ENCODE assay signal across 12 cellular contexts in the genomic region with DNA sequence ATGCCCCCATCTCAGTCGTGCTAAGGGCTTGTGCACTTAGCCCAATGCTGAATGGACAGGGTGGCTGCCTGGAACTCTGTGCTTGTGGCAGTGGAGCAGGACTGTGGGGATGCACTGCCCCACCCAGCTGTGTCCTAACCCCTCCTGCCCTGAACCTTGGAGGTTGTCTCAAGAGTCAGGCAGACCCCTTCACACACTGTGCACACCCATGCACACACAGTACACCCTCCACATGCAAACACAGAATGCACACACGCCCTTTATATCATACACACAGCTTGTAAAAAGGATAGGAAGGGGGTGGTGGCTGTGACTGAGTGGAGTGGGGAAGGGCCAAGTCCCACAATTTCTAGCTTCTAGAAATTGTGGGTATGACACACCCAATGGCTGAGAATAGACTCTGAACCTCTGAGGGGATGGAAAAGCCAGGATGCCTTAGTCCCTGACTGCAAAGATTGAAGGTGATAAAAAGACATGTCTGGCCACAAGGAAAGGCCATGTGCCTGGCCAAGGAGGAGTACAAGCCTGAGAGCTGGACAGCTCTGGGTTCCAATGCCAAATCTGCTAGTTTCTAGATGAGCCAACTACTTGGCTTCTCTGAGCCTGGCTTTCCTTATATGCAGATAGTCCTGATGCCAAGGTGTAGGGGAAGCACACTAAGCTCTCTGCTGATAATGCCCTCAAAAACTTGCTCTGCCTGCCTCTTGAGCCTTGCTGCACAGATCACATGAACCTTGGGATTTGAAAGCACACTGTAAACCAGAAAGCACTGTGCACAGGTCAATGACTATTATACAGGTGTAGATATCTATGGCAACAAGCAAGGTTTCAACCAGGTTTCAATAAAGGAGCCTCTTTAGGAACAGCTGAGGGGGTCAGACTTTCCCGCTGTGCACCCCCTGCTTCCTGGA. TPM values are rescaled to one million over a fixed set of nuclear protein-coding genes. Genes with fewer than 3 reads are reported as not detected.
DNase-seq lines count a peak whose midpoint lies in the region; ATAC-seq, FAIRE-seq and TF ChIP-seq lines count a peak whose summit lies in the region.
"Had no signal": no experiment of that assay in that cellular context is flagged by ENCODE, and none has a peak within 500 bp of the region (broad histone marks: within the 10 kb centered on the region; RNA-seq: fewer than 3 reads in every experiment).

No MANE protein-coding gene starts in this region.

- TF ChIP-seq CTCF in MCF 10A (IDR thresholded peaks at IDR 0.05; ENCODE audit: unreplicated experiment) (no peak), mammary epithelial cell (conservative IDR thresholded peaks at IDR 0.05 in 1 of 2, IDR thresholded peaks at IDR 0.05 in 1 of 2; ENCODE audit: extremely low read depth in 1 of 2, insufficient read depth in 1 of 2, low read depth in 1 of 2, low read length in 2 of 2) (no peak), K562 (IDR thresholded peaks at IDR 0.05 in 2 of 3, conservative IDR thresholded peaks at IDR 0.05 in 1 of 3; ENCODE audit: insufficient read depth in 2 of 3, low read depth in 1 of 3, low read length in 3 of 3) (no peak), mucosa of descending colon (IDR thresholded peaks at IDR 0.05) (no peak), thyroid gland (IDR thresholded peaks at IDR 0.05) (no peak), GM13977 (IDR thresholded peaks at IDR 0.05; ENCODE audit: extremely low read depth, insufficient read depth, missing control alignments) (no peak)

- H2AFZ ChIP-seq in mammary epithelial cell (ENCODE audit: low read depth, low read length) (no peak overlapping the region), K562 (ENCODE audit: low read depth, low read length) (no peak overlapping the region)

- H3K9me3 ChIP-seq in mammary epithelial cell (replicated peaks; ENCODE audit: insufficient read depth, low read length) (no peaks in the 10 kb centered on the region), K562 (replicated peaks; ENCODE audit: control insufficient read depth, insufficient read depth, low read depth, low read length) (no peaks in the 10 kb centered on the region), mucosa of descending colon (no peaks in the 10 kb centered on the region), thyroid gland (no peaks in the 10 kb centered on the region)

- TF ChIP-seq RAD21 in K562 (CRISPR knock-in tag; conservative IDR thresholded peaks at IDR 0.05 in 1 of 2, IDR thresholded peaks at IDR 0.05 in 1 of 2), result no peak

- CTCF ChIA-PET in MCF 10A (lab: Yijun Ruan, JAX), result interaction anchor here (0.5 to 24.3 kb wide), 12 partner anchors 8 to 562 kb away, joined by 3 to 747 read pairs (median 4); partner anchors contain the start of gene KRT8
- CTCF ChIA-PET in mammary epithelial cell (lab: Charles Lee; ENCODE audit: low non-redundant PET), result interaction anchor here (0.6 kb wide), 1 partner anchor 84 kb away, joined by 3 read pairs; no protein-coding TSS in a partner anchor
- CTCF ChIA-PET in K562 (lab: Yijun Ruan, JAX; ENCODE audit: low intra/inter-chr PET ratio), result no interaction called here
- CTCF ChIA-PET in activated CD4-positive, alpha-beta memory T cell treated with anti-CD3 and anti-CD28 coated beads for 36 hours (lab: Charles Lee), result interaction anchor here (4.0 to 4.3 kb wide), 2 partner anchors 11 to 84 kb away, joined by 18 to 39 read pairs; no protein-coding TSS in a partner anchor

- no peaks in the 10 kb centered on the region for H3K27me3 Mint-ChIP-seq in MCF 10A (ENCODE audit: insufficient read depth, unreplicated experiment)
- H3K27me3 Mint-ChIP-seq in activated CD4-positive, alpha-beta memory T cell treated with anti-CD3 and anti-CD28 coated beads for 36 hours, result peaks cover 5% of the 10 kb centered on the region
- H3K27me3 Mint-ChIP-seq: activated naive CD4-positive, alpha-beta T cell treated with anti-CD3 and anti-CD28 coated beads, Interleukin-2, amount 50 U/mL, for 24 hours had no signal

- H4K20me1 ChIP-seq in mammary epithelial cell (ENCODE audit: insufficient read depth, low read length) (no peaks in the 10 kb centered on the region), K562 (replicated peaks; ENCODE audit: control insufficient read depth, insufficient read depth, low read length) (peaks cover 6% of the 10 kb centered on the region; the same call in 1 of the 2 replicates)

- H3K36me3 Mint-ChIP-seq in MCF 10A (ENCODE audit: insufficient read depth, unreplicated experiment), result peaks cover 48% of the 10 kb centered on the region
- no peaks in the 10 kb centered on the region for H3K36me3 Mint-ChIP-seq in activated CD4-positive, alpha-beta memory T cell treated with anti-CD3 and anti-CD28 coated beads for 36 hours
- H3K36me3 Mint-ChIP-seq: activated naive CD4-positive, alpha-beta T cell treated with anti-CD3 and anti-CD28 coated beads, Interleukin-2, amount 50 U/mL, for 24 hours had no signal

- peaks cover 12% of the 10 kb centered on the region for H3K4me1 Mint-ChIP-seq in MCF 10A (ENCODE audit: insufficient read depth, unreplicated experiment)
- H3K4me1 Mint-ChIP-seq in activated CD4-positive, alpha-beta memory T cell treated with anti-CD3 and anti-CD28 coated beads for 36 hours (ENCODE audit: low read depth), result no peaks in the 10 kb centered on the region
- H3K4me1 Mint-ChIP-seq: activated naive CD4-positive, alpha-beta T cell treated with anti-CD3 and anti-CD28 coated beads, Interleukin-2, amount 50 U/mL, for 24 hours had no signal

- H3K4me1 ChIP-seq in mammary epithelial cell (ENCODE audit: insufficient read depth, low read length) (no peaks in the 10 kb centered on the region), K562 (replicated peaks in 1 of 2; ENCODE audit: control insufficient read depth in 2 of 2, insufficient read depth in 2 of 2, low read length in 2 of 2) (peaks cover 8 to 16% of the 10 kb centered on the region in 2 experiments), mucosa of descending colon (ENCODE audit: low read depth) (peaks cover 56% of the 10 kb centered on the region), thyroid gland (peaks cover 24 to 28% of the 10 kb centered on the region in 2 donors)

- POLR2A ChIA-PET in MCF 10A (lab: Yijun Ruan, JAX), result interaction anchor here (1.2 kb wide), 1 partner anchor 8 kb away, joined by 5 read pairs; the partner anchor contains the start of gene KRT8
- POLR2A ChIA-PET in K562 (lab: Yijun Ruan, JAX), result interaction anchor here (0.6 to 3.7 kb wide), 13 partner anchors 9 to 1068 kb away, joined by 3 to 20 read pairs (median 5); partner anchors contain the start of genes EIF4B, KRT18 and KRT8
- POLR2A ChIA-PET in activated CD4-positive, alpha-beta memory T cell treated with anti-CD3 and anti-CD28 coated beads for 36 hours (lab: Charles Lee), result no interaction called here

- peak; percentile 53 for TF ChIP-seq POLR2A in K562 (conservative IDR thresholded peaks at IDR 0.05)
- TF ChIP-seq POLR2A in thyroid gland (IDR thresholded peaks at IDR 0.05), result peak in 1 of 2 donors; percentile 19

- FAIRE-seq in K562 (lab: Jason Lieb, UNC), result no peak

- H3K9me3 Mint-ChIP-seq in MCF 10A (ENCODE audit: unreplicated experiment), result no peaks in the 10 kb centered on the region
- no peaks in the 10 kb centered on the region for H3K9me3 Mint-ChIP-seq in activated CD4-positive, alpha-beta memory T cell treated with anti-CD3 and anti-CD28 coated beads for 36 hours
- H3K9me3 Mint-ChIP-seq: activated naive CD4-positive, alpha-beta T cell treated with anti-CD3 and anti-CD28 coated beads, Interleukin-2, amount 50 U/mL, for 24 hours had no signal

- H3K4me3 ChIP-seq in mammary epithelial cell (replicated peaks in 1 of 3; ENCODE audit: insufficient read depth in 1 of 3, low read depth in 2 of 3, low read length in 3 of 3), result no peak overlapping the region
- H3K4me3 ChIP-seq in K562, result no peak overlapping the region
- no peak overlapping the region for H3K4me3 ChIP-seq in mucosa of descending colon
- H3K4me3 ChIP-seq in thyroid gland (replicated peaks in 1 of 3), result no peak overlapping the region

- H3K9me1 ChIP-seq in K562 (ENCODE audit: control insufficient read depth, insufficient read depth, low read length), result peaks cover 3% of the 10 kb centered on the region

- H3K27ac ChIP-seq in mammary epithelial cell (ENCODE audit: insufficient read depth, low read depth, low read length), result no peak overlapping the region
- H3K27ac ChIP-seq in K562 (ENCODE audit: extremely low read depth, low read depth, low read length), result no peak overlapping the region
- H3K27ac ChIP-seq in thyroid gland, result peak overlapping the region; percentile 71 to 89 (median 84)

- H3K4me2 ChIP-seq in mammary epithelial cell (ENCODE audit: insufficient read depth, low read depth, low read length) (no peak overlapping the region), K562 (ENCODE audit: insufficient read depth, low read length) (no peak overlapping the region)

- H3K9ac ChIP-seq in mammary epithelial cell (ENCODE audit: insufficient read depth, low read length) (no peak overlapping the region), K562 (ENCODE audit: insufficient read depth in 1 of 2, low read depth in 2 of 2, low read length in 2 of 2) (peak overlapping the region in 1 of 2 experiments; percentile 53; a peak in 1 of 4 replicates)

- TF ChIP-seq EP300 in K562 (IDR thresholded peaks at IDR 0.05; ENCODE audit: low read length), result no peak

- in situ Hi-C loops in mammary epithelial cell (cut with MboI; ENCODE audit: low sequenced_read_pairs in 2 of 2) (no loop called here), K562 (cut with MboI) (no loop called here), GM13977 (cut with MboI; ENCODE audit: low pct_unique_long_range_greater_than_20kb, low sequenced_read_pairs, unreplicated experiment) (no loop called here)

- ATAC-seq in K562 (peak; percentile 70), mucosa of descending colon (peak; percentile 47), HG03469 (IDR thresholded peaks at IDR 0.05; ENCODE audit: unreplicated experiment) (no peak)

- H3K36me3 ChIP-seq in mammary epithelial cell (ENCODE audit: insufficient read depth, low read length) (peaks cover 7% of the 10 kb centered on the region), K562 (ENCODE audit: control insufficient read depth, insufficient read depth, low read length) (peaks cover 48% of the 10 kb centered on the region; the same call in 2 of the 3 replicates), mucosa of descending colon (ENCODE audit: low read depth) (no peaks in the 10 kb centered on the region), thyroid gland (peaks cover 36 to 40% of the 10 kb centered on the region in 2 donors)

- BruUV-seq in MCF 10A (replicated peaks; lab: Mats Ljungman, UMichigan) (no TSS peak), mammary epithelial cell (replicated peaks; lab: Mats Ljungman, UMichigan) (no TSS peak), K562 (replicated peaks; lab: Mats Ljungman, UMichigan) (no TSS peak)

- DNase-seq in MCF 10A (ENCODE audit: unreplicated experiment) (no peak), mammary epithelial cell (no peak), K562 (ENCODE audit: extremely low read depth in 1 of 4, low spot score in 3 of 4) (no peak), mucosa of descending colon (peak; percentile 39 to 66 (median 60)), thyroid gland (no peak), GM13977 (ENCODE audit: low spot score) (no peak)
- DNase-seq in activated CD4-positive, alpha-beta memory T cell treated with anti-CD3 and anti-CD28 coated beads for 36 hours, result no peak

- H3K27me3 ChIP-seq in mammary epithelial cell (ENCODE audit: insufficient read depth, low read length), result no peaks in the 10 kb centered on the region
- H3K27me3 ChIP-seq in K562 (ENCODE audit: control insufficient read depth in 2 of 2, insufficient read depth in 2 of 2, low read length in 2 of 2), result no peaks in the 10 kb centered on the region
- no peaks in the 10 kb centered on the region for H3K27me3 ChIP-seq in thyroid gland

- dilution Hi-C loops in mammary epithelial cell (cut with HindIII; ENCODE audit: low sequenced_read_pairs), result no loop called here

- H3K79me2 ChIP-seq in mammary epithelial cell (ENCODE audit: insufficient read depth, low read length) (peaks cover 3% of the 10 kb centered on the region), K562 (ENCODE audit: control insufficient read depth, insufficient read depth, low read length) (peaks cover 9% of the 10 kb centered on the region; the same call in 2 of the 3 replicates)

- intact Hi-C loops in MCF 10A (cut with micrococcal nuclease) (no loop called here), mammary epithelial cell (cut with micrococcal nuclease) (no loop called here), K562 (cut with micrococcal nuclease) (loop anchor here (2.0 kb wide), 1 partner anchor 76 kb away; no protein-coding TSS in a partner anchor), mucosa of descending colon (cut with DNase I, micrococcal nuclease) (no loop called here), thyroid gland (cut with DNase I) (no loop called here)
- intact Hi-C loops in activated CD4-positive, alpha-beta memory T cell treated with anti-CD3 and anti-CD28 coated beads for 36 hours (cut with micrococcal nuclease), result no loop called here

- 69% methylated on average over 3 of the region's 3 CpGs for WGBS in mammary epithelial cell (ENCODE audit: low coverage, missing lambda C conversion rate)
- WGBS in K562 (ENCODE audit: insufficient coverage, low coverage, missing lambda C conversion rate), result 59% methylated on average over 3 of the region's 3 CpGs
- WGBS in thyroid gland, 2 donors, result 46 to 48% methylated on average over 3 of the region's 3 CpGs

- H3K4me3 Mint-ChIP-seq in MCF 10A (ENCODE audit: unreplicated experiment), result no peak overlapping the region
- H3K4me3 Mint-ChIP-seq in activated CD4-positive, alpha-beta memory T cell treated with anti-CD3 and anti-CD28 coated beads for 36 hours, result no peak overlapping the region
- H3K4me3 Mint-ChIP-seq: activated naive CD4-positive, alpha-beta T cell treated with anti-CD3 and anti-CD28 coated beads, Interleukin-2, amount 50 U/mL, for 24 hours had no signal

- H3K27ac Mint-ChIP-seq in MCF 10A (ENCODE audit: low read depth, unreplicated experiment), result peak overlapping the region; percentile 35
- H3K27ac Mint-ChIP-seq in activated CD4-positive, alpha-beta memory T cell treated with anti-CD3 and anti-CD28 coated beads for 36 hours, result no peak overlapping the region
- H3K27ac Mint-ChIP-seq: activated naive CD4-positive, alpha-beta T cell treated with anti-CD3 and anti-CD28 coated beads, Interleukin-2, amount 50 U/mL, for 24 hours had no signal

RNA-seq across cellular contexts. Expression of gene KRT8, which starts 8.4 kb away (rescaled TPM):
- 179 and 230 TPM in 2 replicates for total RNA-seq in MCF 10A (2022)
- total RNA-seq in mammary epithelial cell, result 100 to 1,000 TPM in 1 of 2 donors, 10 to 100 TPM in 1; 97.0 to 397 TPM
- 391 TPM for polyA plus RNA-seq in mammary epithelial cell
- 365 TPM for polyA minus RNA-seq in mammary epithelial cell
- 132 and 303 TPM in 2 replicates for total RNA-seq in K562 (2011; cell fraction: chromatin; rRNA removed; ENCODE audit: low replicate concordance)
- total RNA-seq in K562 (2011; cell fraction: nucleolus; rRNA removed), result 225 and 301 TPM in 2 replicates
- total RNA-seq in K562 (2011; cell fraction: nucleoplasm; rRNA removed), result 196 and 242 TPM in 2 replicates
- 262 and 326 TPM in 2 replicates for total RNA-seq in K562 (2014; rRNA removed)
- total RNA-seq in K562 (2014; rRNA removed; fragmentation: Illumina TruSeq; extraction: Trizol), result 157 and 159 TPM in 2 replicates
- 193 and 197 TPM in 2 replicates for total RNA-seq in K562 (2015; rRNA removed; fragmentation: Illumina TruSeq; extraction: Trizol)
- total RNA-seq in K562 (2021), result 364 and 392 TPM in 2 replicates
- 616 and 661 TPM in 2 replicates for polyA plus RNA-seq in K562 (2011; rRNA removed)
- polyA plus RNA-seq in K562 (2011; cell fraction: cytosol; rRNA removed), result 730 and 1,428 TPM in 2 replicates
- 253 and 293 TPM in 2 replicates for polyA plus RNA-seq in K562 (2011; cell fraction: nucleus; rRNA removed)
- polyA plus RNA-seq in K562 (2012), result 420 and 432 TPM in 2 replicates
- polyA plus RNA-seq in K562 (2014; fragmentation: Illumina TruSeq; extraction: Trizol), result 260 and 315 TPM in 2 replicates
- polyA plus RNA-seq in K562 (2014; fragmentation: Nextera tagmentation; extraction: Ambion mirVana), result 10 to 100 TPM; 41.5 to 49.8 TPM
- 388 and 435 TPM in 2 replicates for polyA plus RNA-seq in K562 (2014; rRNA removed)
- 930 and 1,077 TPM in 2 replicates for polyA minus RNA-seq in K562 (2011; rRNA and poly(A)+ RNA removed)
- 578 and 629 TPM in 2 replicates for polyA minus RNA-seq in K562 (2011; cell fraction: cytosol; rRNA and poly(A)+ RNA removed)
- polyA minus RNA-seq in K562 (2011; cell fraction: nucleus; rRNA and poly(A)+ RNA removed), result 134 and 183 TPM in 2 replicates
- 1,000 to 10,000 TPM; 1,334 to 4,222 (median 3,664) TPM for total RNA-seq in mucosa of descending colon
- total RNA-seq in thyroid gland, result 1,000 to 10,000 TPM in 1 of 4 donors, 100 to 1,000 TPM in 3; 364 to 1,037 (median 698) TPM
- under 1 TPM; 0.51 to 0.67 TPM for total RNA-seq in activated CD4-positive, alpha-beta memory T cell treated with anti-CD3 and anti-CD28 coated beads for 36 hours
- total RNA-seq: activated CD8-positive, alpha-beta memory T cell treated with anti-CD3 and anti-CD28 coated beads for 36 hours had no signal

RNA-seq across cellular contexts. Expression of gene KRT78, which starts 47.7 kb away (rescaled TPM):
- total RNA-seq in MCF 10A (2022), result not detected in 2 replicates
- total RNA-seq in mammary epithelial cell, result not detected
- polyA plus RNA-seq in mammary epithelial cell, result not detected
- not detected for polyA minus RNA-seq in mammary epithelial cell
- not detected in 2 replicates for total RNA-seq in K562 (2011; cell fraction: chromatin; rRNA removed; ENCODE audit: low replicate concordance)
- not detected in 2 replicates for total RNA-seq in K562 (2011; cell fraction: nucleolus; rRNA removed)
- total RNA-seq in K562 (2011; cell fraction: nucleoplasm; rRNA removed), result not detected in 2 replicates
- total RNA-seq in K562 (2014; rRNA removed), result not detected in 2 replicates
- not detected in 2 replicates for total RNA-seq in K562 (2014; rRNA removed; fragmentation: Illumina TruSeq; extraction: Trizol)
- total RNA-seq in K562 (2015; rRNA removed; fragmentation: Illumina TruSeq; extraction: Trizol), result not detected in 2 replicates
- total RNA-seq in K562 (2021), result not detected in 2 replicates
- polyA plus RNA-seq in K562 (2011; rRNA removed), result 0.08 TPM in 1 of 2 replicates, not detected in the other
- polyA plus RNA-seq in K562 (2011; cell fraction: cytosol; rRNA removed), result not detected in 2 replicates
- not detected in 2 replicates for polyA plus RNA-seq in K562 (2011; cell fraction: nucleus; rRNA removed)
- polyA plus RNA-seq in K562 (2012), result not detected in 2 replicates
- not detected in 2 replicates for polyA plus RNA-seq in K562 (2014; fragmentation: Illumina TruSeq; extraction: Trizol)
- not detected for polyA plus RNA-seq in K562 (2014; fragmentation: Nextera tagmentation; extraction: Ambion mirVana)
- polyA plus RNA-seq in K562 (2014; rRNA removed), result not detected in 2 replicates
- polyA minus RNA-seq in K562 (2011; rRNA and poly(A)+ RNA removed), result not detected in 2 replicates
- not detected in 2 replicates for polyA minus RNA-seq in K562 (2011; cell fraction: cytosol; rRNA and poly(A)+ RNA removed)
- polyA minus RNA-seq in K562 (2011; cell fraction: nucleus; rRNA and poly(A)+ RNA removed), result not detected in 2 replicates
- not detected for total RNA-seq in mucosa of descending colon
- total RNA-seq in thyroid gland, result under 1 TPM in 1 of 4 donors, not detected in 3; 0.40 TPM
- not detected for total RNA-seq in activated CD4-positive, alpha-beta memory T cell treated with anti-CD3 and anti-CD28 coated beads for 36 hours
- total RNA-seq: activated CD8-positive, alpha-beta memory T cell treated with anti-CD3 and anti-CD28 coated beads for 36 hours; chondrocyte; mononuclear cell had no signal

RNA-seq across cellular contexts. Expression of gene KRT18, which starts 52.5 kb away (rescaled TPM):
- total RNA-seq in MCF 10A (2022), result 659 and 662 TPM in 2 replicates
- 100 to 1,000 TPM; 175 to 187 TPM for total RNA-seq in mammary epithelial cell
- 380 TPM for polyA plus RNA-seq in mammary epithelial cell
- polyA minus RNA-seq in mammary epithelial cell, result 709 TPM
- total RNA-seq in K562 (2011; cell fraction: chromatin; rRNA removed; ENCODE audit: low replicate concordance), result 104 and 217 TPM in 2 replicates
- total RNA-seq in K562 (2011; cell fraction: nucleolus; rRNA removed), result 123 and 155 TPM in 2 replicates
- 141 and 184 TPM in 2 replicates for total RNA-seq in K562 (2011; cell fraction: nucleoplasm; rRNA removed)
- total RNA-seq in K562 (2014; rRNA removed), result 486 and 561 TPM in 2 replicates
- total RNA-seq in K562 (2014; rRNA removed; fragmentation: Illumina TruSeq; extraction: Trizol), result 206 and 246 TPM in 2 replicates
- total RNA-seq in K562 (2015; rRNA removed; fragmentation: Illumina TruSeq; extraction: Trizol), result 279 and 281 TPM in 2 replicates
- 332 and 346 TPM in 2 replicates for total RNA-seq in K562 (2021)
- polyA plus RNA-seq in K562 (2011; rRNA removed), result 349 and 358 TPM in 2 replicates
- 448 and 603 TPM in 2 replicates for polyA plus RNA-seq in K562 (2011; cell fraction: cytosol; rRNA removed)
- 384 and 542 TPM in 2 replicates for polyA plus RNA-seq in K562 (2011; cell fraction: nucleus; rRNA removed)
- polyA plus RNA-seq in K562 (2012), result 369 and 519 TPM in 2 replicates
- polyA plus RNA-seq in K562 (2014; fragmentation: Illumina TruSeq; extraction: Trizol), result 323 and 346 TPM in 2 replicates
- 10 to 100 TPM; 26.3 to 34.2 TPM for polyA plus RNA-seq in K562 (2014; fragmentation: Nextera tagmentation; extraction: Ambion mirVana)
- polyA plus RNA-seq in K562 (2014; rRNA removed), result 231 and 235 TPM in 2 replicates
- 306 and 320 TPM in 2 replicates for polyA minus RNA-seq in K562 (2011; rRNA and poly(A)+ RNA removed)
- 439 and 476 TPM in 2 replicates for polyA minus RNA-seq in K562 (2011; cell fraction: cytosol; rRNA and poly(A)+ RNA removed)
- 86.2 and 137 TPM in 2 replicates for polyA minus RNA-seq in K562 (2011; cell fraction: nucleus; rRNA and poly(A)+ RNA removed)
- 1,000 to 10,000 TPM in 1 of 3 donors, 100 to 1,000 TPM in 2; 296 to 1,063 (median 953) TPM for total RNA-seq in mucosa of descending colon
- total RNA-seq in thyroid gland, result 100 to 1,000 TPM; 389 to 648 (median 540) TPM
- total RNA-seq in activated CD4-positive, alpha-beta memory T cell treated with anti-CD3 and anti-CD28 coated beads for 36 hours, result 1 to 10 TPM; 4.9 to 5.6 TPM

Comparison
In these comparisons a context has a peak if more than half of its experiments do, and no peak if none do; other contexts are left out.
1. DNase-seq: peak in mucosa of descending colon (3 of 3); none in MCF 10A (single experiment), mammary epithelial cell (single experiment), K562 (0 of 4), thyroid gland (0 of 2), GM13977 (single experiment) and activated CD4-positive, alpha-beta memory T cell treated with anti-CD3 and anti-CD28 coated beads for 36 hours (single experiment).
2. H3K27ac ChIP-seq: peak in thyroid gland (3 of 3); none in mammary epithelial cell (single experiment) and K562 (single experiment).
3. RNA of gene KRT8, which starts 8.4 kb away (total RNA-seq): 1,334 to 4,222 TPM in mucosa of descending colon, 364 to 1,037 TPM in thyroid gland, 97.0 to 397 TPM in mammary epithelial cell, 132 to 392 TPM in K562 and 179 to 230 TPM in MCF 10A; 0.51 to 0.67 TPM in activated CD4-positive, alpha-beta memory T cell treated with anti-CD3 and anti-CD28 coated beads for 36 hours; every median in the first group is over 10 times any median in the second.
4. RNA of gene KRT18, which starts 52.5 kb away (total RNA-seq): 296 to 1,063 TPM in mucosa of descending colon, 659 to 662 TPM in MCF 10A, 389 to 648 TPM in thyroid gland, 104 to 561 TPM in K562 and 175 to 187 TPM in mammary epithelial cell; 4.9 to 5.6 TPM in activated CD4-positive, alpha-beta memory T cell treated with anti-CD3 and anti-CD28 coated beads for 36 hours; every median in the first group is over 10 times any median in the second.